ENCODE assay signal across 22 cellular contexts in genomic region chr18:78856569-78857200, GRCh38.
"Had no signal": no experiment of that assay in that cellular context is flagged by ENCODE, and none has a peak within 500 bp of the region (broad histone marks: within the 10 kb centered on the region; RNA-seq: fewer than 3 reads in every experiment).

No MANE protein-coding gene starts in this region.

- ATAC-seq: esophagus mucosa; gastrocnemius medialis; heart right ventricle; left cardiac atrium; natural killer cell treated with Interleukin-12 subunit alpha and Interleukin-12 subunit beta and Interleukin-15 and Interleukin-18, amount 100 ng/mL, for 72 hours had no signal

- FAIRE-seq: endometrium, small intestine had no signal

- H3K9me3 ChIP-seq: gastrocnemius medialis, neutrophil, ovary, right atrium auricular region had no signal

- H3K27ac ChIP-seq: dorsolateral prefrontal cortex, gastrocnemius medialis, heart right ventricle, left ventricle myocardium inferior, neutrophil, ovary, right atrium auricular region had no signal

- H3K27me3 ChIP-seq: neutrophil, ovary, right atrium auricular region had no signal

- H3K4me3 ChIP-seq: gastrocnemius medialis, heart right ventricle, left ventricle myocardium inferior, lung, ovary, right atrium auricular region had no signal

- DNase-seq: cortex of kidney; dorsolateral prefrontal cortex; effector memory CD4-positive, alpha-beta T cell; gastrocnemius medialis; heart right ventricle; hypothalamus; islet precursor cell; left cardiac atrium; left ventricle myocardium inferior; mesenchymal stem cell; midbrain; ovary; small intestine; stimulated activated CD4-positive, alpha-beta T cell treated with anti-CD3 and anti-CD28 coated beads, Interleukin-12 subunit alpha, Interleukin-12 subunit beta, amount 100 ng/mL, for 4 hours; stimulated activated naive CD4-positive, alpha-beta T cell treated with Interleukin-2 at 50 U/mL for 16 hours; trophoblast cell had no signal

- H3K36me3 ChIP-seq: gastrocnemius medialis, heart right ventricle, left ventricle myocardium inferior, neutrophil, ovary, right atrium auricular region had no signal

- H3K4me1 ChIP-seq: gastrocnemius medialis, left ventricle myocardium inferior, right atrium auricular region had no signal
